In the genomic region with DNA sequence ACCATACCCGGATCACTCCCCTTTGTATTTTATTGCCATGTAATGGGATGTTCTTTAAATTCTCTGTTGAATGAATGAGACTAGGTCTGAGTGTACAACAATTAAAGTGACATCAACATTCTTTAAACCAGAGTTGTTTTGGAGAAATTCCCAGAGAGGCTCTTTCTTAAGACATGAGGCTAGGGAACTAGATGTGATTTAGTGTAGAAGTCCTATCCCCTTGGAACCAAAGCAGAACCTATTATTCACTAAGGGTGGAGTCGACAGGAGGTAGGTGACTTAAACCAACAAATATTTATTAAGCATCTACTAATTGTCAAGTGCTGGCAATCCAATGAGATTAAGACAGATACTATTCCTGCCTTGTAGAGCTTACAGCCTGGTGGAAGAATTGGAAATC, we compare ENCODE assay signal across 8 cellular contexts. TPM values are rescaled to one million over a fixed set of nuclear protein-coding genes. Genes with fewer than 3 reads are reported as not detected.
A peak's percentile ranks its signal among the peaks of the same experiment; 100 is the strongest.
DNase-seq lines count a peak whose midpoint lies in the region; ATAC-seq and TF ChIP-seq lines count a peak whose summit lies in the region.

No MANE protein-coding gene starts in this region.

- WGBS in heart left ventricle, 4 donors: 57 to 78% (median 66%) methylated on average over 2 of the region's 2 CpGs

- TF ChIP-seq CTCF in heart left ventricle (IDR thresholded peaks at IDR 0.05): no peak
- TF ChIP-seq CTCF in kidney epithelial cell (IDR thresholded peaks at IDR 0.05; ENCODE audit: insufficient read depth, low read length, poor library complexity, severe bottlenecking): no peak
- TF ChIP-seq CTCF in upper lobe of right lung (IDR thresholded peaks at IDR 0.05): no peak

- ATAC-seq in heart left ventricle (no peak), left ventricle myocardium superior (no peak), upper lobe of right lung (no peak), HG03196 (IDR thresholded peaks at IDR 0.05; ENCODE audit: unreplicated experiment) (no peak)

- H3K9me3 ChIP-seq in heart left ventricle (no peaks in the 10 kb centered on the region), adipocyte (ENCODE audit: control insufficient read depth, low read length) (no peaks in the 10 kb centered on the region), upper lobe of right lung (no peaks in the 10 kb centered on the region)

- H3K27me3 ChIP-seq in heart left ventricle (no peaks in the 10 kb centered on the region), adipocyte (replicated peaks; ENCODE audit: control insufficient read depth, insufficient read depth, low read length) (no peaks in the 10 kb centered on the region), kidney epithelial cell (ENCODE audit: control insufficient read depth, insufficient read depth, low read length) (no peaks in the 10 kb centered on the region), upper lobe of right lung (no peaks in the 10 kb centered on the region)

- H3K36me3 ChIP-seq in heart left ventricle (peaks cover 0 to 42% (median 35%) of the 10 kb centered on the region in 9 donors), adipocyte (ENCODE audit: control insufficient read depth, insufficient read depth, low read length, severe bottlenecking) (peaks cover 42% of the 10 kb centered on the region), kidney epithelial cell (ENCODE audit: control insufficient read depth, insufficient read depth, low read length) (no peaks in the 10 kb centered on the region), upper lobe of right lung (peaks cover 19% of the 10 kb centered on the region)

- intact Hi-C loops in heart left ventricle (cut with DNase I): loop anchor here in 2 of 10 donors (10.0 kb wide), 3 partner anchors 125 to 305 kb away; a partner anchor contains a TSS
- intact Hi-C loops in left ventricle myocardium superior (cut with micrococcal nuclease): loop anchor here (10.0 kb wide), 1 partner anchor 225 kb away; no protein-coding TSS in a partner anchor
- intact Hi-C loops in upper lobe of right lung (cut with DNase I): no loop called here

- H3K27ac ChIP-seq in heart left ventricle (peak overlapping the region in 2 of 12 donors; percentile 85 to 89), upper lobe of right lung (no peak overlapping the region)

- DNase-seq in heart left ventricle (no peak), left ventricle myocardium superior (no peak), adipocyte (ENCODE audit: low read depth) (peak; percentile 63), kidney epithelial cell (ENCODE audit: low read depth) (no peak), upper lobe of right lung (no peak), SK-N-DZ (ENCODE audit: low spot score) (no peak)
- DNase-seq in stimulated activated naive CD4-positive, alpha-beta T cell treated with Interleukin-2 at 50 U/mL for 16 hours (lab: John Stamatoyannopoulos, UW): no peak

- peak overlapping the region in 10 of 12 donors; percentile 72 to 95 (median 84) for H3K4me3 ChIP-seq in heart left ventricle
- H3K4me3 ChIP-seq in adipocyte (ENCODE audit: low read length): peak overlapping the region; percentile 90
- H3K4me3 ChIP-seq in kidney epithelial cell (ENCODE audit: low read depth, low read length): peak overlapping the region; percentile 80
- peak overlapping the region; percentile 68 for H3K4me3 ChIP-seq in upper lobe of right lung

- H3K4me1 ChIP-seq in heart left ventricle (peaks cover 3 to 43% (median 16%) of the 10 kb centered on the region in 12 donors), adipocyte (ENCODE audit: control insufficient read depth, insufficient read depth, low read length) (peaks cover 24% of the 10 kb centered on the region), upper lobe of right lung (peaks cover 9% of the 10 kb centered on the region)

- peak overlapping the region; percentile 89 for H3K9ac ChIP-seq in adipocyte (ENCODE audit: low read length)

- no peak for TF ChIP-seq POLR2A in heart left ventricle (IDR thresholded peaks at IDR 0.05)

RNA-seq across cellular contexts. Expression of a gene that starts 1.7 kb away (rescaled TPM):
- total RNA-seq in heart left ventricle: 100 to 1,000 TPM in 1 of 9 donors, 10 to 100 TPM in 8; 39.6 to 162 (median 58.7) TPM
- polyA plus RNA-seq in heart left ventricle: 100 to 1,000 TPM in 1 of 2 donors, 10 to 100 TPM in 1; 21.1 to 117 TPM
- total RNA-seq in left ventricle myocardium superior: 66.5 TPM
- total RNA-seq in kidney epithelial cell: 37.4 and 44.7 TPM in 2 replicates
- total RNA-seq in upper lobe of right lung: 59.4 TPM
- 70.8 and 77.8 TPM in 2 replicates for polyA plus RNA-seq in SK-N-DZ (2014; cell fraction: cytosol; rRNA removed)
- 39.4 and 46.4 TPM in 2 replicates for polyA plus RNA-seq in SK-N-DZ (2014; cell fraction: nucleus; rRNA removed)

RNA-seq across cellular contexts. Expression of a gene that starts 23.3 kb away (rescaled TPM):
- total RNA-seq in heart left ventricle: under 1 TPM; 0.13 to 0.76 (median 0.53) TPM
- under 1 TPM; 0.11 to 0.23 TPM for polyA plus RNA-seq in heart left ventricle
- 0.74 TPM for total RNA-seq in left ventricle myocardium superior
- total RNA-seq in kidney epithelial cell: 2.0 and 2.1 TPM in 2 replicates
- total RNA-seq in upper lobe of right lung: 0.26 TPM
- polyA plus RNA-seq in SK-N-DZ (2014; cell fraction: cytosol; rRNA removed): 0.28 and 0.61 TPM in 2 replicates
- polyA plus RNA-seq in SK-N-DZ (2014; cell fraction: nucleus; rRNA removed): 0.76 and 1.5 TPM in 2 replicates
